In the genomic region with DNA sequence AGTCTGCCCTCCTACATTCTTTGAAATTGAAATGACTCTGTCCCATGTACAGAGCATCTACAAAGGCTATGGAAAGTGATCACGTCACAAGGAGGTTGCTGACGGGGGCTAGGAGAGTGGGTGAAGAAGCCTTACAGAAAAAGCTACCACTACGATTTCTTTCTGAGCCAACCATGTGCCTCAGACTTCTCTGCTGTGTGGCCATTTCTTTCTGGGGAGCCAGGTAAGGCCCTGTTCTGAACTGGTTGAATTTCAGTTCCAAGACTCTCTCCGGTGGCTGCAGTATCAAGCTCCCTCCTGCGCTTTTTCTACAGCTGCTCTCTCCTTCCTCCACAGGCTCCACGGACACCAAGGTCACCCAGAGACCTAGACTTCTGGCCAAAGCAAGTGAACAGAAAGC, we compare ENCODE assay signal across 16 cellular contexts.
DNase-seq lines count a peak whose midpoint lies in the region; TF ChIP-seq lines count a peak whose summit lies in the region.
"Had no signal": no experiment of that assay in that cellular context is flagged by ENCODE, and none has a peak within 500 bp of the region (broad histone marks: within the 10 kb centered on the region; RNA-seq: fewer than 3 reads in every experiment).

No MANE protein-coding gene starts in this region.

- H3K4me3 Mint-ChIP-seq in type B pancreatic cell = no peak overlapping the region
- H3K4me3 Mint-ChIP-seq: activated B cell treated with CpG ODN at 0.5 μM for 24 hours had no signal

- no peaks in the 10 kb centered on the region for H3K9me3 Mint-ChIP-seq in type B pancreatic cell
- H3K9me3 Mint-ChIP-seq: activated B cell treated with CpG ODN at 0.5 μM for 24 hours had no signal

- no peak overlapping the region for H3K27ac Mint-ChIP-seq in type B pancreatic cell
- H3K27ac Mint-ChIP-seq: activated B cell treated with CpG ODN at 0.5 μM for 24 hours had no signal

- H3K4me1 Mint-ChIP-seq in type B pancreatic cell (ENCODE audit: unreplicated experiment) = no peaks in the 10 kb centered on the region

- no peak for TF ChIP-seq CTCF in type B pancreatic cell (conservative IDR thresholded peaks at IDR 0.05)

- peaks cover 24% of the 10 kb centered on the region for H3K27me3 Mint-ChIP-seq in type B pancreatic cell

- peak; percentile 1 to 18 for DNase-seq in activated CD8-positive, alpha-beta memory T cell treated with anti-CD3 and anti-CD28 coated beads for 1 hour (ENCODE audit: extremely low read depth in 1 of 2, low read depth in 1 of 2)
- DNase-seq in activated CD8-positive, alpha-beta memory T cell treated with anti-CD3 and anti-CD28 coated beads, Interleukin-2, amount 50 U/mL, for 48 hours = no peak
- DNase-seq in activated CD8-positive, alpha-beta memory T cell treated with anti-CD3 and anti-CD28 coated beads, Interleukin-2, amount 50 U/mL, for 4 hours = peak; percentile 44
- DNase-seq in effector CD4-positive, alpha-beta T cell = peak; percentile 25
- peak; percentile 11 to 72 (median 58) for DNase-seq in stimulated activated naive CD4-positive, alpha-beta T cell (lab: John Stamatoyannopoulos, UW)
- DNase-seq in type B pancreatic cell (ENCODE audit: extremely low spot score, unreplicated experiment) (no peak), NCI-H1105 (lab: John Stamatoyannopoulos, UW) (no peak), putamen (ENCODE audit: low spot score) (no peak)
- DNase-seq: activated B cell treated with CpG ODN at 0.5 μM for 24 hours, aorta, cortex of kidney, GF-D8, NCI-H187, NCI-H510A treated with DMSO at 0.1 percent for 48 hours, PC-3, spleen had no signal

- H3K36me3 Mint-ChIP-seq in type B pancreatic cell = no peaks in the 10 kb centered on the region

Comparison
In these comparisons a context has a peak if more than half of its experiments do, and no peak if none do; other contexts are left out.
1. DNase-seq: peak in activated CD8-positive, alpha-beta memory T cell treated with anti-CD3 and anti-CD28 coated beads for 1 hour (2 of 2), activated CD8-positive, alpha-beta memory T cell treated with anti-CD3 and anti-CD28 coated beads, Interleukin-2, amount 50 U/mL, for 4 hours (single experiment), effector CD4-positive, alpha-beta T cell (single experiment) and stimulated activated naive CD4-positive, alpha-beta T cell (6 of 6); none in activated CD8-positive, alpha-beta memory T cell treated with anti-CD3 and anti-CD28 coated beads, Interleukin-2, amount 50 U/mL, for 48 hours (single experiment), type B pancreatic cell (single experiment), NCI-H1105 (single experiment) and putamen (single experiment).